Comparison of ENCODE assay signal across 32 cellular contexts in the genomic region with DNA sequence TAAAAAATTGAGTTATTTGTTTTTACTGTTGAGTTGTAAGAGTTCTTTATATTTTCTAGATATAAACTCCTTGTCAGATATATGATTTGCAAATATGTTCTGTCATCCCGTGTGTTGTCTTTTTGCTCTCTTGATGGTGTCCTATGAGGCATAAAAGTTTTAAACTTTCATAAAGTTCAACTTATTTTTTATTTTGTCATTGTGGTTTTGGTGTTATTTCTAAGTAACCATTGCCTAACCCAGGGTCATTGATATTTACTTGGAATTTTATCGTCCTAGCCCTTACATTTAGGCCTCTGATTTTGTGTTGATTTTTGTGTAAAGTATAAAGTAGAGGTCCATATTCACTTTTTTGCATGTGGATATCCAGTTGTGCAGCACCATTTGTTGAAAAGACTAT.
"Had no signal": no experiment of that assay in that cellular context is flagged by ENCODE, and none has a peak within 500 bp of the region (broad histone marks: within the 10 kb centered on the region; RNA-seq: fewer than 3 reads in every experiment).

No MANE protein-coding gene starts in this region.

- H3K4me3 ChIP-seq: ascending aorta, breast epithelium, cardiac muscle cell, esophagus squamous epithelium, gastrocnemius medialis, heart right ventricle had no signal

- H3K36me3 ChIP-seq: ascending aorta, breast epithelium, cardiac muscle cell, esophagus squamous epithelium, gastrocnemius medialis, heart right ventricle had no signal

- H3K27ac ChIP-seq: ascending aorta, breast epithelium, cardiac muscle cell, esophagus squamous epithelium, foreskin keratinocyte, gastrocnemius medialis, heart right ventricle had no signal

- H3K9me3 Mint-ChIP-seq: activated CD4-positive, alpha-beta T cell treated with anti-CD3 and anti-CD28 coated beads, Interleukin-2, amount 10 ng/mL, durations not matched to agents 7 days and 5 days; activated naive CD4-positive, alpha-beta T cell treated with anti-CD3 and anti-CD28 coated beads, Interleukin-2, amount 10 ng/mL, durations not matched to agents 7 days and 5 days; activated naive CD4-positive, alpha-beta T cell treated with anti-CD3 and anti-CD28 coated beads, Interleukin-2, amount 50 U/mL, for 72 hours; effector memory CD8-positive, alpha-beta T cell had no signal

- ATAC-seq: activated naive CD4-positive, alpha-beta T cell treated with anti-CD3 and anti-CD28 coated beads, Interleukin-2, amount 50 U/mL, for 72 hours; activated T-cell treated with anti-CD3 and anti-CD28 coated beads, Interleukin-2, amount 50 U/mL, for 72 hours; effector memory CD8-positive, alpha-beta T cell; foreskin keratinocyte; gastrocnemius medialis; heart right ventricle; T-helper 17 cell had no signal

- H3K4me3 Mint-ChIP-seq: activated CD4-positive, alpha-beta memory T cell treated with anti-CD3 and anti-CD28 coated beads, Interleukin-2, amount 10 ng/mL, durations not matched to agents 7 days and 5 days; activated CD4-positive, alpha-beta T cell treated with anti-CD3 and anti-CD28 coated beads, Interleukin-2, amount 10 ng/mL, durations not matched to agents 7 days and 5 days; activated naive CD4-positive, alpha-beta T cell treated with anti-CD3 and anti-CD28 coated beads, Interleukin-2, amount 10 ng/mL, durations not matched to agents 7 days and 5 days; activated naive CD8-positive, alpha-beta T cell treated with anti-CD3 and anti-CD28 coated beads, Interleukin-2, amount 10 ng/mL, durations not matched to agents 7 days and 5 days; activated T-cell treated with anti-CD3 and anti-CD28 coated beads, Interleukin-2, amount 50 U/mL, for 24 hours; activated T-cell treated with anti-CD3 and anti-CD28 coated beads, Interleukin-2, amount 50 U/mL, for 72 hours; brain; central memory CD8-positive, alpha-beta T cell; effector memory CD8-positive, alpha-beta T cell; T-helper 17 cell had no signal

- H3K27me3 Mint-ChIP-seq: activated CD4-positive, alpha-beta memory T cell treated with anti-CD3 and anti-CD28 coated beads, Interleukin-2, amount 10 ng/mL, durations not matched to agents 7 days and 5 days; activated CD4-positive, alpha-beta T cell treated with anti-CD3 and anti-CD28 coated beads, Interleukin-2, amount 10 ng/mL, durations not matched to agents 7 days and 5 days; activated naive CD4-positive, alpha-beta T cell treated with anti-CD3 and anti-CD28 coated beads, Interleukin-2, amount 10 ng/mL, durations not matched to agents 7 days and 5 days; brain; central memory CD8-positive, alpha-beta T cell had no signal

- DNase-seq: activated CD4-positive, alpha-beta memory T cell treated with anti-CD3 and anti-CD28 coated beads, Interleukin-2, amount 10 ng/mL, durations not matched to agents 7 days and 5 days; activated CD4-positive, alpha-beta T cell treated with anti-CD3 and anti-CD28 coated beads for 1 hour; activated CD4-positive, alpha-beta T cell treated with anti-CD3 and anti-CD28 coated beads for 4 hours; activated CD4-positive, alpha-beta T cell treated with anti-CD3 and anti-CD28 coated beads, Interleukin-2, amount 10 ng/mL, durations not matched to agents 7 days and 5 days; activated CD4-positive, alpha-beta T cell treated with anti-CD3 and anti-CD28 coated beads, Interleukin-2, amount 50 U/mL, for 4 hours; activated CD4-positive, CD25-positive, alpha-beta regulatory T cell; activated CD8-positive, alpha-beta memory T cell treated with anti-CD3 and anti-CD28 coated beads, Interleukin-2, amount 50 U/mL, for 48 hours; activated gamma-delta T cell; activated naive CD4-positive, alpha-beta T cell; activated naive CD4-positive, alpha-beta T cell treated with anti-CD3 and anti-CD28 coated beads, Interleukin-2, amount 10 ng/mL, durations not matched to agents 7 days and 5 days; activated naive CD8-positive, alpha-beta T cell treated with anti-CD3 and anti-CD28 coated beads, Interleukin-2, amount 10 ng/mL, durations not matched to agents 7 days and 5 days; activated T-cell treated with anti-CD3 and anti-CD28 coated beads for 4 hours; activated T-cell treated with anti-CD3 and anti-CD28 coated beads, Interleukin-2, amount 50 U/mL, for 24 hours; activated T-cell treated with anti-CD3 and anti-CD28 coated beads, Interleukin-2, amount 50 U/mL, for 72 hours; cortex of kidney; dermis blood vessel endothelial cell; effector CD4-positive, alpha-beta T cell; effector memory CD8-positive, alpha-beta T cell; erythroblast; esophagus squamous epithelium; foreskin keratinocyte; gastrocnemius medialis; heart right ventricle; T-helper 1 cell; T-helper 17 cell had no signal

- H3K27me3 ChIP-seq: ascending aorta, breast epithelium, cardiac muscle cell, esophagus squamous epithelium, foreskin keratinocyte, gastrocnemius medialis, heart right ventricle had no signal

- H3K36me3 Mint-ChIP-seq: activated naive CD4-positive, alpha-beta T cell treated with anti-CD3 and anti-CD28 coated beads, Interleukin-2, amount 10 ng/mL, durations not matched to agents 7 days and 5 days; activated naive CD4-positive, alpha-beta T cell treated with anti-CD3 and anti-CD28 coated beads, Interleukin-2, amount 50 U/mL, for 72 hours; activated naive CD8-positive, alpha-beta T cell treated with anti-CD3 and anti-CD28 coated beads, Interleukin-2, amount 10 ng/mL, durations not matched to agents 7 days and 5 days had no signal

- H3K9me3 ChIP-seq: breast epithelium, gastrocnemius medialis had no signal

- H3K27ac Mint-ChIP-seq: activated CD4-positive, alpha-beta memory T cell treated with anti-CD3 and anti-CD28 coated beads, Interleukin-2, amount 10 ng/mL, durations not matched to agents 7 days and 5 days; activated CD4-positive, alpha-beta T cell treated with anti-CD3 and anti-CD28 coated beads, Interleukin-2, amount 10 ng/mL, durations not matched to agents 7 days and 5 days; activated naive CD4-positive, alpha-beta T cell treated with anti-CD3 and anti-CD28 coated beads, Interleukin-2, amount 10 ng/mL, durations not matched to agents 7 days and 5 days; activated naive CD4-positive, alpha-beta T cell treated with anti-CD3 and anti-CD28 coated beads, Interleukin-2, amount 50 U/mL, for 72 hours; activated naive CD8-positive, alpha-beta T cell treated with anti-CD3 and anti-CD28 coated beads, Interleukin-2, amount 10 ng/mL, durations not matched to agents 7 days and 5 days; activated T-cell treated with anti-CD3 and anti-CD28 coated beads, Interleukin-2, amount 50 U/mL, for 24 hours; activated T-cell treated with anti-CD3 and anti-CD28 coated beads, Interleukin-2, amount 50 U/mL, for 72 hours; effector memory CD8-positive, alpha-beta T cell; T-helper 17 cell had no signal

- FAIRE-seq: colon had no signal

- H3K4me1 ChIP-seq: ascending aorta, breast epithelium, gastrocnemius medialis had no signal

- H3K4me1 Mint-ChIP-seq: activated CD4-positive, alpha-beta memory T cell treated with anti-CD3 and anti-CD28 coated beads, Interleukin-2, amount 10 ng/mL, durations not matched to agents 7 days and 5 days; activated CD4-positive, alpha-beta T cell treated with anti-CD3 and anti-CD28 coated beads, Interleukin-2, amount 10 ng/mL, durations not matched to agents 7 days and 5 days; activated naive CD4-positive, alpha-beta T cell treated with anti-CD3 and anti-CD28 coated beads, Interleukin-2, amount 10 ng/mL, durations not matched to agents 7 days and 5 days; activated naive CD8-positive, alpha-beta T cell treated with anti-CD3 and anti-CD28 coated beads, Interleukin-2, amount 10 ng/mL, durations not matched to agents 7 days and 5 days; central memory CD8-positive, alpha-beta T cell; T-helper 17 cell had no signal
